Comparison of ENCODE assay signal across 25 cellular contexts in the genomic region with DNA sequence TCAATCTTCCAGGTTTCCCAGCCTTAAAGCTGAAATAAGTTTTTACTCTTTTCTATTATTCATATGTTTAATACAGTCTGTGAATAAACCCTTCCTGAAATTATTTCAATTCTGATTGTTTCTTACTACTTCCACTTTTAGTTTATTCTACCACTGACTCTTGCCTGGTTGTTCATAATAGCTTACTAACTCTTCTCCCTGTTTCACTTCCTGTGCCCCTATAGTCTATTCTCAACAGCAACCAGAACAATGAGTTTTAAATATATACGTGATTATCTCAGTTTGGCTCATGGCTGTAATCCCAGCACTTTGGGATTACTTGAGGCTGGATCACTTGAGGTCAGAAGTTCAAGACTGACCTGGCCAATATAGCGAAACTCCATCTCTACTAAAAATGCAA.
A peak's percentile ranks its signal among the peaks of the same experiment; 100 is the strongest.
DNase-seq lines count a peak whose midpoint lies in the region; ATAC-seq, FAIRE-seq and TF ChIP-seq lines count a peak whose summit lies in the region.
"Had no signal": no experiment of that assay in that cellular context is flagged by ENCODE, and none has a peak within 500 bp of the region (broad histone marks: within the 10 kb centered on the region; RNA-seq: fewer than 3 reads in every experiment).

No MANE protein-coding gene starts in this region.

- H3K36me3 ChIP-seq in GM12878 (ENCODE audit: control insufficient read depth in 2 of 2, insufficient read depth in 2 of 2, low read length in 1 of 2): no peaks in the 10 kb centered on the region
- H3K36me3 ChIP-seq: suprapubic skin had no signal

- no peaks in the 10 kb centered on the region for H3K79me2 ChIP-seq in GM12878 (ENCODE audit: control insufficient read depth, insufficient read depth, low read length)
- H3K79me2 ChIP-seq: parathyroid adenoma had no signal

- SMC1A ChIA-PET in GM12878 (lab: Charles Lee; ENCODE audit: uncharacterized antibody, unreplicated experiment): interaction anchor here (0.6 to 1.2 kb wide), 3 partner anchors 11 to 879 kb away, joined by 3 to 4 read pairs (median 4); no protein-coding TSS in a partner anchor

- no peaks in the 10 kb centered on the region for H3K4me1 ChIP-seq in GM12878 (ENCODE audit: control insufficient read depth, insufficient read depth, low read length)
- H3K4me1 ChIP-seq: parathyroid adenoma, suprapubic skin had no signal

- TF ChIP-seq RAD21 in GM12878 (IDR thresholded peaks at IDR 0.05; ENCODE audit: insufficient read depth, low read depth, low read length): no peak

- in situ Hi-C loops in GM12878 (cut with MboI): no loop called here

- peak; percentile 54 for ATAC-seq in GM18520 (IDR thresholded peaks at IDR 0.05; ENCODE audit: unreplicated experiment)
- ATAC-seq in GM19468 (IDR thresholded peaks at IDR 0.05; ENCODE audit: extremely low read depth, unreplicated experiment): peak; percentile 29
- peak; percentile 65 for ATAC-seq in HG03159 (IDR thresholded peaks at IDR 0.05; ENCODE audit: unreplicated experiment)
- ATAC-seq in GM12878: peak; percentile 79
- ATAC-seq in Right ventricle myocardium inferior: no peak
- ATAC-seq in HG02852 (IDR thresholded peaks at IDR 0.05; ENCODE audit: unreplicated experiment): no peak
- ATAC-seq: HCT116 had no signal

- H3K27me3 ChIP-seq in GM12878 (replicated peaks in 1 of 2; ENCODE audit: control insufficient read depth in 2 of 2, insufficient read depth in 2 of 2, low read length in 1 of 2): no peaks in the 10 kb centered on the region
- H3K27me3 ChIP-seq: suprapubic skin had no signal

- H3K9ac ChIP-seq in GM12878 (ENCODE audit: control insufficient read depth, insufficient read depth, low read length): no peak overlapping the region
- H3K9ac ChIP-seq: KMS-11, parathyroid adenoma had no signal

- no TSS peak for BruUV-seq in GM12878 (replicated peaks; lab: Mats Ljungman, UMichigan)

- 43% methylated on average over 2 of the region's 2 CpGs for WGBS in GM12878 (ENCODE audit: insufficient coverage, insufficient replicate concordance, low lambda C conversion rate, missing lambda C conversion rate)

- no peak overlapping the region for H2AFZ ChIP-seq in GM12878 (ENCODE audit: control insufficient read depth, low read depth, low read length)
- H2AFZ ChIP-seq: parathyroid adenoma had no signal

- no peak for DNase-seq in GM12878 (ENCODE audit: low read depth, low spot score)
- no peak for DNase-seq in Right ventricle myocardium inferior (ENCODE audit: missing footprints)
- DNase-seq in central memory CD4-positive, alpha-beta T cell: no peak
- DNase-seq: activated CD4-positive, alpha-beta memory T cell treated with anti-CD3 and anti-CD28 coated beads, Interleukin-2, amount 10 ng/mL, durations not matched to agents 7 days and 5 days; activated CD4-positive, alpha-beta T cell treated with anti-CD3 and anti-CD28 coated beads for 1 hour; activated CD8-positive, alpha-beta memory T cell treated with anti-CD3 and anti-CD28 coated beads, Interleukin-2, amount 50 U/mL, for 4 hours; activated naive CD4-positive, alpha-beta T cell treated with anti-CD3 and anti-CD28 coated beads for 36 hours; CD4-positive, alpha-beta T cell; kidney glomerular epithelial cell; MM.1S; NCI-H2029; NCI-H524; Right ventricle myocardium superior; small intestine; stimulated activated naive CD4-positive, alpha-beta T cell treated with Interleukin-2 at 50 U/mL for 16 hours had no signal

- intact Hi-C loops in GM12878 (cut with micrococcal nuclease; ENCODE audit: unreplicated experiment) (no loop called here), Right ventricle myocardium inferior (cut with DNase I) (no loop called here)

- no peak for FAIRE-seq in GM12878 (lab: Jason Lieb, UNC)
- FAIRE-seq: D721Med, frontal cortex, small intestine had no signal

- no peaks in the 10 kb centered on the region for H3K9me3 ChIP-seq in GM12878 (replicated peaks; ENCODE audit: control insufficient read depth, insufficient read depth, low read length)
- H3K9me3 ChIP-seq: suprapubic skin had no signal

- no peak for TF ChIP-seq CTCF in GM12878 (IDR thresholded peaks at IDR 0.05 in 2 of 3, conservative IDR thresholded peaks at IDR 0.05 in 1 of 3; ENCODE audit: control insufficient read depth in 2 of 3, extremely low read depth in 1 of 3, insufficient read depth in 1 of 3, low read depth in 3 of 3, low read length in 3 of 3)

- TF ChIP-seq POLR2A in GM12878 (IDR thresholded peaks at IDR 0.05; ENCODE audit: low read depth, low read length): no peak

- POLR2A ChIA-PET in GM12878 (lab: Charles Lee): no interaction called here

- no peak for TF ChIP-seq EP300 in GM12878 (IDR thresholded peaks at IDR 0.05; ENCODE audit: borderline replicate concordance in 1 of 2, control insufficient read depth in 1 of 2, low read depth in 2 of 2, low read length in 2 of 2)

- no peak overlapping the region for H3K4me3 ChIP-seq in GM12878
- H3K4me3 ChIP-seq: suprapubic skin had no signal

- H3K4me2 ChIP-seq in GM12878 (ENCODE audit: control insufficient read depth, insufficient read depth): no peak overlapping the region
- H3K4me2 ChIP-seq: KMS-11 had no signal

- CTCF ChIA-PET in GM12878 (lab: Yijun Ruan, JAX): interaction anchor here (1.2 kb wide), 2 partner anchors 19 to 21 kb away, joined by 3 read pairs; no protein-coding TSS in a partner anchor

- RAD21 ChIA-PET in GM12878 (lab: Charles Lee; ENCODE audit: unreplicated experiment): interaction anchor here (1.1 kb wide), 1 partner anchor 19 kb away, joined by 3 read pairs; no protein-coding TSS in a partner anchor

- H3K27ac ChIP-seq in GM12878 (ENCODE audit: control insufficient read depth, insufficient read depth): no peak overlapping the region
- H3K27ac ChIP-seq: KMS-11, parathyroid adenoma, suprapubic skin had no signal

- H4K20me1 ChIP-seq in GM12878 (ENCODE audit: control insufficient read depth, insufficient read depth): no peaks in the 10 kb centered on the region

TF ChIP-seq in GM12878, 131 proteins besides CTCF, POLR2A, EP300 and RAD21 (continues in another document):
- no peak for TF ChIP-seq SUZ12 (IDR thresholded peaks at IDR 0.05; ENCODE audit: unreplicated experiment)
- TF ChIP-seq SPI1 (IDR thresholded peaks at IDR 0.05; ENCODE audit: borderline replicate concordance, insufficient read depth, low read depth, low read length): peak; percentile 19; the same call in 1 of the 2 replicates
- TF ChIP-seq, protein P1, sequence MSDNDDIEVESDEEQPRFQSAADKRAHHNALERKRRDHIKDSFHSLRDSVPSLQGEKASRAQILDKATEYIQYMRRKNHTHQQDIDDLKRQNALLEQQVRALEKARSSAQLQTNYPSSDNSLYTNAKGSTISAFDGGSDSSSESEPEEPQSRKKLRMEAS (IDR thresholded peaks at IDR 0.05; ENCODE audit: low read depth, low read length): no peak
- no peak for TF ChIP-seq GABPA (IDR thresholded peaks at IDR 0.05; ENCODE audit: low read depth)
- no peak for TF ChIP-seq FOXM1 (IDR thresholded peaks at IDR 0.05; ENCODE audit: low read depth, low read length)
- TF ChIP-seq MYC (IDR thresholded peaks at IDR 0.05; ENCODE audit: insufficient read depth, insufficient read length, insufficient replicate concordance, low read length, severe bottlenecking): no peak
- no peak for TF ChIP-seq TBL1XR1 (IDR thresholded peaks at IDR 0.05; ENCODE audit: low read depth, low read length)
- TF ChIP-seq TARDBP (IDR thresholded peaks at IDR 0.05; ENCODE audit: borderline replicate concordance): no peak
- peak; percentile 26; the same call in 1 of the 2 replicates for TF ChIP-seq ZNF687 (IDR thresholded peaks at IDR 0.05)
- peak; percentile 20 for TF ChIP-seq MEF2B (IDR thresholded peaks at IDR 0.05; ENCODE audit: partially characterized antibody, poor library complexity, severe bottlenecking)
- no peak for TF ChIP-seq RUNX3 (IDR thresholded peaks at IDR 0.05; ENCODE audit: low read length)
- no peak for TF ChIP-seq PML (IDR thresholded peaks at IDR 0.05; ENCODE audit: low read length)
- TF ChIP-seq FOS (IDR thresholded peaks at IDR 0.05; ENCODE audit: borderline replicate concordance, extremely low read depth, insufficient read length): no peak
- no peak for TF ChIP-seq NBN (IDR thresholded peaks at IDR 0.05)

Comparison
In these comparisons a context has a peak if more than half of its experiments do, and no peak if none do; other contexts are left out.
1. ATAC-seq: peak in GM18520 (single experiment), GM19468 (single experiment), HG03159 (single experiment) and GM12878 (single experiment); none in Right ventricle myocardium inferior (single experiment) and HG02852 (single experiment).